1 cellular context compared by ENCODE assay signal in the genomic region with DNA sequence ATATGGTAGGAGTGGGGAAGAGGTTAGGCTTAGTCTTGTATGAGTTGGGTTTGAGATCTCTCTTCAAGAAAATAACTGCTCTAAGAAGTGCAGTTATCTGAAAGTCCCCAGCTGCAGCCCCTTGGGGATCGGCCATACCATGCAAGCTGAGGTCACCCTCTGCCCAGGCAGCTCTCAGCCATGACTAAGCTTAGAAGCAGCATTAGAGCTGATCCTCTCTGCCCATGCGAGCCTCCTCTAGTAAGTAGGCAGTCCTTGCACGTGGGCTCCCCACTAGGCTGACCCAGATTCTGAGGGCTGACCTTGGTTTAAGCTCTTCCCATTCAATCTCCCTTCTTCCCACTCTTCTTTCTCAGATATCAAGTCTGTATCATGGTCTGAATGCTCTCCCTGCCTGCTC.
A peak's percentile ranks its signal among the peaks of the same experiment; 100 is the strongest.
TF ChIP-seq lines count a peak whose summit lies in the region.

No MANE protein-coding gene starts in this region.

TF ChIP-seq in HEK293, 187 proteins besides CTCF, POLR2A, EP300 and RAD21 (continued from another document):
- no peak for TF ChIP-seq RBAK (tag by site-specific recombination; IDR thresholded peaks at IDR 0.05)
- TF ChIP-seq ZNF555 (tag by site-specific recombination; conservative IDR thresholded peaks at IDR 0.05), result no peak
- peak; percentile 27; the same call in 1 of the 2 replicates for TF ChIP-seq EGR2 (tag by site-specific recombination; IDR thresholded peaks at IDR 0.05; ENCODE audit: low read depth)
- peak; percentile 55; the same call in 1 of the 2 replicates for TF ChIP-seq ZFHX2 (tag by site-specific recombination; conservative IDR thresholded peaks at IDR 0.05)
- no peak for TF ChIP-seq ZNF19 (tag by site-specific recombination; IDR thresholded peaks at IDR 0.05; ENCODE audit: low read depth)
- no peak for TF ChIP-seq ZNF169 (tag by site-specific recombination; IDR thresholded peaks at IDR 0.05)
- no peak for TF ChIP-seq ZNF202 (tag by site-specific recombination; IDR thresholded peaks at IDR 0.05; ENCODE audit: borderline replicate concordance)
- no peak for TF ChIP-seq ZNF623 (tag by site-specific recombination; IDR thresholded peaks at IDR 0.05)
- TF ChIP-seq, protein P1, sequence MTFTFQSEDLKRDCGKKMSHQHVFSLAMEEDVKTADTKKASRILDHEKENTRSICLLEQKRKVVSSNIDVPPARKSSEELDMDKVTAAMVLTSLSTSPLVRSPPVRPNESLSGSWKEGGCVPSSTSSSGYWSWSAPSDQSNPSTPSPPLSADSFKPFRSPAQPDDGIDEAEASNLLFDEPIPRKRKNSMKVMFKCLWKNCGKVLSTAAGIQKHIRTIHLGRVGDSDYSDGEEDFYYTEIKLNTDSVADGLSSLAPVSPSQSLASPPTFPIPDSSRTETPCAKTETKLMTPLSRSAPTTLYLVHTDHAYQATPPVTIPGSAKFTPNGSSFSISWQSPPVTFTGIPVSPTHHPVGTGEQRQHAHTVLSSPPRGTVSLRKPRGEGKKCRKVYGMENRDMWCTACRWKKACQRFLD (tag by site-specific recombination; IDR thresholded peaks at IDR 0.05), result no peak
TF ChIP-seq in HEK293: peak in this region for 7.
